Comparison of ENCODE assay signal across 1 cellular context in the genomic region with DNA sequence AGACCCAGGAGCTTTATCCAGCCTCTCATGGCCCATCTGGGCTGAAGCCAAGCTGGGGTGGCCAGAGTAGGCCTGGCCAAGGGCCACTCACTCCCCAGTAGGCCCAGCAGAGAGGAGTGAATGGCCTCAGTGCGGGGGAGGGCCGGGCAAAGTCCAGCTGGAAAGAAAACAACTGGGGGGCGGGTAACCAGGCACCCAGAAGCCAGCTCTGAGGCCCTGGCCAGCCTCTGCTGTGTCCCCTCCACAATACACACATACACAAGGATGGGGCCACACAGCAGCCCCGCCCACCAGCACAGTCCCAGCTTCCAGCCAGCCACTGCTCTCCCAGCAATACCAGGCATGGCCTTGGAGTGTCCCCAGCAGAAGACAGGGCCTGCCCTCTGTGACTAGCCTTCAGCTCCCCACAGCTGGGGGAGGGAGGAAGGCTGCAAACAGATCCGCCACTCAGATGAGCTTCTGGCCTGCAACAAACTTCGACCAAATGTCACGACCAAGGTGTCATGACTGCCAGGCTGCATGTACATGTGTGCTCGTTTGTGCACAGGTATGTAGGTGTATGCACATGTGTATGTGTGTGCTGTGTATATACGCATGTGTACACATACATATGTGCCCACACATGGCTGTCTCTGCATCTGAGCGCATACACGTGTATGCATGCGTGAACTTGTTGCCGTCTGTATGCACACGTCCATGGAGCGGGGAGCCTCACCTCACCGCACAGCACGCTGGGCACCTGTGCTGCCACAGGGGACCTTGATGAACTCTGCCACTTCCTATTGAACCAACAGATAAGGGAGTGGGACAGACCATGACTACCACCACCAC.
A peak's percentile ranks its signal among the peaks of the same experiment; 100 is the strongest.
TF ChIP-seq lines count a peak whose summit lies in the region.

No MANE protein-coding gene starts in this region.

TF ChIP-seq in HepG2, 621 proteins besides CTCF, POLR2A, EP300 and RAD21 (continued from another document and continues in another):
- peak; percentile 91; the same call in 1 of the 2 replicates for TF ChIP-seq ZFP82 (CRISPR knock-in tag; IDR thresholded peaks at IDR 0.05; ENCODE audit: borderline replicate concordance)
- no peak; the same call in 1 of the 2 replicates for TF ChIP-seq ZNF572 (CRISPR knock-in tag; IDR thresholded peaks at IDR 0.05)
- peak; percentile 92 for TF ChIP-seq ARNTL (CRISPR knock-in tag; IDR thresholded peaks at IDR 0.05)
- peak; percentile 97 for TF ChIP-seq ZBTB34 (CRISPR knock-in tag; IDR thresholded peaks at IDR 0.05)
- TF ChIP-seq, protein P1, sequence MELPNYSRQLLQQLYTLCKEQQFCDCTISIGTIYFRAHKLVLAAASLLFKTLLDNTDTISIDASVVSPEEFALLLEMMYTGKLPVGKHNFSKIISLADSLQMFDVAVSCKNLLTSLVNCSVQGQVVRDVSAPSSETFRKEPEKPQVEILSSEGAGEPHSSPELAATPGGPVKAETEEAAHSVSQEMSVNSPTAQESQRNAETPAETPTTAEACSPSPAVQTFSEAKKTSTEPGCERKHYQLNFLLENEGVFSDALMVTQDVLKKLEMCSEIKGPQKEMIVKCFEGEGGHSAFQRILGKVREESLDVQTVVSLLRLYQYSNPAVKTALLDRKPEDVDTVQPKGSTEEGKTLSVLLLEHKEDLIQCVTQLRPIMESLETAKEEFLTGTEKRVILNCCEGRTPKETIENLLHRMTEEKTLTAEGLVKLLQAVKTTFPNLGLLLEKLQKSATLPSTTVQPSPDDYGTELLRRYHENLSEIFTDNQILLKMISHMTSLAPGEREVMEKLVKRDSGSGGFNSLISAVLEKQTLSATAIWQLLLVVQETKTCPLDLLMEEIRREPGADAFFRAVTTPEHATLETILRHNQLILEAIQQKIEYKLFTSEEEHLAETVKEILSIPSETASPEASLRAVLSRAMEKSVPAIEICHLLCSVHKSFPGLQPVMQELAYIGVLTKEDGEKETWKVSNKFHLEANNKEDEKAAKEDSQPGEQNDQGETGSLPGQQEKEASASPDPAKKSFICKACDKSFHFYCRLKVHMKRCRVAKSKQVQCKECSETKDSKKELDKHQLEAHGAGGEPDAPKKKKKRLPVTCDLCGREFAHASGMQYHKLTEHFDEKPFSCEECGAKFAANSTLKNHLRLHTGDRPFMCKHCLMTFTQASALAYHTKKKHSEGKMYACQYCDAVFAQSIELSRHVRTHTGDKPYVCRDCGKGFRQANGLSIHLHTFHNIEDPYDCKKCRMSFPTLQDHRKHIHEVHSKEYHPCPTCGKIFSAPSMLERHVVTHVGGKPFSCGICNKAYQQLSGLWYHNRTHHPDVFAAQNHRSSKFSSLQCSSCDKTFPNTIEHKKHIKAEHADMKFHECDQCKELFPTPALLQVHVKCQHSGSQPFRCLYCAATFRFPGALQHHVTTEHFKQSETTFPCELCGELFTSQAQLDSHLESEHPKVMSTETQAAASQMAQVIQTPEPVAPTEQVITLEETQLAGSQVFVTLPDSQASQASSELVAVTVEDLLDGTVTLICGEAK (IDR thresholded peaks at IDR 0.05): no peak
- TF ChIP-seq, protein P1 (CRISPR knock-in tag; IDR thresholded peaks at IDR 0.05): peak; percentile 94
- TF ChIP-seq ZBTB8A (CRISPR knock-in tag; IDR thresholded peaks at IDR 0.05; ENCODE audit: borderline replicate concordance, low read depth): peak; percentile 68; the same call in 1 of the 2 replicates
- TF ChIP-seq PCBP1 (IDR thresholded peaks at IDR 0.05; ENCODE audit: borderline replicate concordance, low read depth, low read length): peak; percentile 98
- TF ChIP-seq, protein P2, sequence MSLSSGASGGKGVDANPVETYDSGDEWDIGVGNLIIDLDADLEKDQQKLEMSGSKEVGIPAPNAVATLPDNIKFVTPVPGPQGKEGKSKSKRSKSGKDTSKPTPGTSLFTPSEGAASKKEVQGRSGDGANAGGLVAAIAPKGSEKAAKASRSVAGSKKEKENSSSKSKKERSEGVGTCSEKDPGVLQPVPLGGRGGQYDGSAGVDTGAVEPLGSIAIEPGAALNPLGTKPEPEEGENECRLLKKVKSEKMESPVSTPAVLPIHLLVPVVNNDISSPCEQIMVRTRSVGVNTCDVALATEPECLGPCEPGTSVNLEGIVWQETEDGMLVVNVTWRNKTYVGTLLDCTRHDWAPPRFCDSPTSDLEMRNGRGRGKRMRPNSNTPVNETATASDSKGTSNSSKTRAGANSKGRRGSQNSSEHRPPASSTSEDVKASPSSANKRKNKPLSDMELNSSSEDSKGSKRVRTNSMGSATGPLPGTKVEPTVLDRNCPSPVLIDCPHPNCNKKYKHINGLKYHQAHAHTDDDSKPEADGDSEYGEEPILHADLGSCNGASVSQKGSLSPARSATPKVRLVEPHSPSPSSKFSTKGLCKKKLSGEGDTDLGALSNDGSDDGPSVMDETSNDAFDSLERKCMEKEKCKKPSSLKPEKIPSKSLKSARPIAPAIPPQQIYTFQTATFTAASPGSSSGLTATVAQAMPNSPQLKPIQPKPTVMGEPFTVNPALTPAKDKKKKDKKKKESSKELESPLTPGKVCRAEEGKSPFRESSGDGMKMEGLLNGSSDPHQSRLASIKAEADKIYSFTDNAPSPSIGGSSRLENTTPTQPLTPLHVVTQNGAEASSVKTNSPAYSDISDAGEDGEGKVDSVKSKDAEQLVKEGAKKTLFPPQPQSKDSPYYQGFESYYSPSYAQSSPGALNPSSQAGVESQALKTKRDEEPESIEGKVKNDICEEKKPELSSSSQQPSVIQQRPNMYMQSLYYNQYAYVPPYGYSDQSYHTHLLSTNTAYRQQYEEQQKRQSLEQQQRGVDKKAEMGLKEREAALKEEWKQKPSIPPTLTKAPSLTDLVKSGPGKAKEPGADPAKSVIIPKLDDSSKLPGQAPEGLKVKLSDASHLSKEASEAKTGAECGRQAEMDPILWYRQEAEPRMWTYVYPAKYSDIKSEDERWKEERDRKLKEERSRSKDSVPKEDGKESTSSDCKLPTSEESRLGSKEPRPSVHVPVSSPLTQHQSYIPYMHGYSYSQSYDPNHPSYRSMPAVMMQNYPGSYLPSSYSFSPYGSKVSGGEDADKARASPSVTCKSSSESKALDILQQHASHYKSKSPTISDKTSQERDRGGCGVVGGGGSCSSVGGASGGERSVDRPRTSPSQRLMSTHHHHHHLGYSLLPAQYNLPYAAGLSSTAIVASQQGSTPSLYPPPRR (CRISPR knock-in tag; IDR thresholded peaks at IDR 0.05; ENCODE audit: borderline replicate concordance): peak; percentile 96
- TF ChIP-seq, protein P3, sequence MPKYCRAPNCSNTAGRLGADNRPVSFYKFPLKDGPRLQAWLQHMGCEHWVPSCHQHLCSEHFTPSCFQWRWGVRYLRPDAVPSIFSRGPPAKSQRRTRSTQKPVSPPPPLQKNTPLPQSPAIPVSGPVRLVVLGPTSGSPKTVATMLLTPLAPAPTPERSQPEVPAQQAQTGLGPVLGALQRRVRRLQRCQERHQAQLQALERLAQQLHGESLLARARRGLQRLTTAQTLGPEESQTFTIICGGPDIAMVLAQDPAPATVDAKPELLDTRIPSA (CRISPR knock-in tag; IDR thresholded peaks at IDR 0.05; ENCODE audit: borderline replicate concordance): no peak; the same call in 1 of the 2 replicates
- peak; percentile 100 for TF ChIP-seq ZGPAT (CRISPR knock-in tag; IDR thresholded peaks at IDR 0.05)
- peak; percentile 99 for TF ChIP-seq SMYD3 (CRISPR knock-in tag; IDR thresholded peaks at IDR 0.05)
- TF ChIP-seq SNAPC4 (CRISPR knock-in tag; IDR thresholded peaks at IDR 0.05): peak; percentile 97
- peak; percentile 18; the same call in 1 of the 2 replicates for TF ChIP-seq ZNF879 (CRISPR knock-in tag; IDR thresholded peaks at IDR 0.05)
- TF ChIP-seq CHCHD3 (CRISPR knock-in tag; IDR thresholded peaks at IDR 0.05): 0 out of 2 replicates have a peak, but pooled peaks have one; percentile 4
- TF ChIP-seq TEF (CRISPR knock-in tag; IDR thresholded peaks at IDR 0.05): 0 out of 2 replicates have a peak, but pooled peaks have one; percentile 30
- peak; percentile 92 for TF ChIP-seq ZNF724P (CRISPR knock-in tag; IDR thresholded peaks at IDR 0.05; ENCODE audit: borderline replicate concordance)
- peak; percentile 96 for TF ChIP-seq HOXA3 (CRISPR knock-in tag; IDR thresholded peaks at IDR 0.05)
- TF ChIP-seq, protein P4, sequence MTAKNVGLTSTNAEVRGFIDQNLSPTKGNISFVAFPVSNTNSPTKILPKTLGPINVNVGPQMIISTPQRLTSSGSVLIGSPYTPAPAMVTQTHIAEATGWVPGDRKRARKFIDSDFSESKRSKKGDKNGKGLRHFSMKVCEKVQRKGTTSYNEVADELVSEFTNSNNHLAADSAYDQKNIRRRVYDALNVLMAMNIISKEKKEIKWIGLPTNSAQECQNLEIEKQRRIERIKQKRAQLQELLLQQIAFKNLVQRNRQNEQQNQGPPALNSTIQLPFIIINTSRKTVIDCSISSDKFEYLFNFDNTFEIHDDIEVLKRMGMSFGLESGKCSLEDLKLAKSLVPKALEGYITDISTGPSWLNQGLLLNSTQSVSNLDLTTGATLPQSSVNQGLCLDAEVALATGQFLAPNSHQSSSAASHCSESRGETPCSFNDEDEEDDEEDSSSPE (CRISPR knock-in tag; IDR thresholded peaks at IDR 0.05): peak; percentile 60
- peak; percentile 98 for TF ChIP-seq SIN3A (IDR thresholded peaks at IDR 0.05; ENCODE audit: borderline replicate concordance, low read depth, low read length)
